Comparison of ENCODE assay signal across 11 cellular contexts in genomic region chr3:29285356-29286070, GRCh38. TPM values are rescaled to one million over a fixed set of nuclear protein-coding genes. Genes with fewer than 3 reads are reported as not detected.
DNase-seq lines count a peak whose midpoint lies in the region; ATAC-seq, FAIRE-seq and TF ChIP-seq lines count a peak whose summit lies in the region.
"Had no signal": no experiment of that assay in that cellular context is flagged by ENCODE, and none has a peak within 500 bp of the region (broad histone marks: within the 10 kb centered on the region; RNA-seq: fewer than 3 reads in every experiment).

No MANE protein-coding gene starts in this region.

- H3K27ac ChIP-seq in cardiac muscle cell (peak overlapping the region; percentile 44), lower lobe of right lung (peak overlapping the region; percentile 66), upper lobe of right lung (peak overlapping the region; percentile 56)
- H3K27ac ChIP-seq: C4-2B had no signal

- no peaks in the 10 kb centered on the region for H3K27me3 Mint-ChIP-seq in MCF 10A (ENCODE audit: insufficient read depth, unreplicated experiment)

- ATAC-seq in left ventricle myocardium superior = no peak
- no peak for ATAC-seq in lower lobe of right lung
- ATAC-seq in upper lobe of right lung = no peak
- ATAC-seq: naive thymus-derived CD8-positive, alpha-beta T cell had no signal

- FAIRE-seq in HTR-8/SVneo (lab: Jason Lieb, UNC) = no peak
- FAIRE-seq: urothelium cell line had no signal

- POLR2A ChIA-PET in MCF 10A (lab: Yijun Ruan, JAX) = interaction anchor here (0.7 to 13.9 kb wide), 5 partner anchors 47 to 475 kb away, joined by 3 to 184 read pairs (median 21); no protein-coding TSS in a partner anchor

- peak overlapping the region; percentile 79 for H3K4me3 Mint-ChIP-seq in MCF 10A (ENCODE audit: unreplicated experiment)
- H3K4me3 Mint-ChIP-seq: naive thymus-derived CD8-positive, alpha-beta T cell had no signal

- TF ChIP-seq CTCF in cardiac muscle cell (IDR thresholded peaks at IDR 0.05; ENCODE audit: low read depth, low read length) (no peak), MCF 10A (IDR thresholded peaks at IDR 0.05; ENCODE audit: unreplicated experiment) (no peak), lower lobe of right lung (IDR thresholded peaks at IDR 0.05) (no peak), upper lobe of right lung (IDR thresholded peaks at IDR 0.05) (no peak)

- H3K4me1 Mint-ChIP-seq in MCF 10A (ENCODE audit: insufficient read depth, unreplicated experiment) = peaks cover 16% of the 10 kb centered on the region

- CTCF ChIA-PET in MCF 10A (lab: Yijun Ruan, JAX) = interaction anchor here (0.5 kb wide), 2 partner anchors 411 to 475 kb away, joined by 3 to 4 read pairs; no protein-coding TSS in a partner anchor

- no peaks in the 10 kb centered on the region for H3K9me3 ChIP-seq in cardiac muscle cell (ENCODE audit: low read depth)
- H3K9me3 ChIP-seq in lower lobe of right lung = no peaks in the 10 kb centered on the region
- no peaks in the 10 kb centered on the region for H3K9me3 ChIP-seq in upper lobe of right lung

- intact Hi-C loops in left ventricle myocardium superior (cut with micrococcal nuclease) (loop anchor here (10.0 kb wide), 2 partner anchors 399 to 479 kb away; no protein-coding TSS in a partner anchor), MCF 10A (cut with micrococcal nuclease) (loop anchor here (10.0 kb wide), 2 partner anchors 729 to 1469 kb away; no protein-coding TSS in a partner anchor), lower lobe of right lung (cut with DNase I) (loop anchor here (10.0 kb wide), 1 partner anchor 49 kb away; no protein-coding TSS in a partner anchor), upper lobe of right lung (cut with DNase I) (no loop called here)

- H3K36me3 Mint-ChIP-seq in MCF 10A (ENCODE audit: insufficient read depth, unreplicated experiment) = no peaks in the 10 kb centered on the region
- H3K36me3 Mint-ChIP-seq: naive thymus-derived CD8-positive, alpha-beta T cell had no signal

- peak overlapping the region; percentile 85 for H3K27ac Mint-ChIP-seq in MCF 10A (ENCODE audit: low read depth, unreplicated experiment)
- H3K27ac Mint-ChIP-seq: naive thymus-derived CD8-positive, alpha-beta T cell had no signal

- H3K27me3 ChIP-seq in cardiac muscle cell (no peaks in the 10 kb centered on the region), lower lobe of right lung (ENCODE audit: low read depth) (no peaks in the 10 kb centered on the region), upper lobe of right lung (no peaks in the 10 kb centered on the region)

- H3K4me1 ChIP-seq in cardiac muscle cell (ENCODE audit: low read depth) (peaks cover 15% of the 10 kb centered on the region), lower lobe of right lung (peaks cover 5% of the 10 kb centered on the region), upper lobe of right lung (peaks cover 4% of the 10 kb centered on the region)

- DNase-seq in cardiac muscle cell (ENCODE audit: low read depth in 1 of 2, low spot score in 1 of 2) (peak; percentile 7 to 73), left ventricle myocardium superior (no peak), MCF 10A (ENCODE audit: unreplicated experiment) (peak; percentile 74), lower lobe of right lung (no peak), upper lobe of right lung (no peak), NCI-H748 (lab: John Stamatoyannopoulos, UW; ENCODE audit: unreplicated experiment) (no peak), HTR-8/SVneo (ENCODE audit: insufficient read length, low spot score) (no peak), CD1c-positive myeloid dendritic cell (ENCODE audit: extremely low spot score) (no peak)
- DNase-seq: naive thymus-derived CD8-positive, alpha-beta T cell had no signal

- H3K36me3 ChIP-seq in cardiac muscle cell (no peaks in the 10 kb centered on the region), lower lobe of right lung (no peaks in the 10 kb centered on the region), upper lobe of right lung (no peaks in the 10 kb centered on the region)

- H3K9me3 Mint-ChIP-seq in MCF 10A (ENCODE audit: unreplicated experiment) = no peaks in the 10 kb centered on the region
- H3K9me3 Mint-ChIP-seq: naive thymus-derived CD8-positive, alpha-beta T cell had no signal

- BruUV-seq in MCF 10A (replicated peaks; lab: Mats Ljungman, UMichigan) = no TSS peak

- H3K4me3 ChIP-seq in cardiac muscle cell (peak overlapping the region; percentile 4), lower lobe of right lung (peak overlapping the region; percentile 39), upper lobe of right lung (peak overlapping the region; percentile 38)

RNA-seq across cellular contexts. Expression of gene RBMS3, which starts 4.6 kb away (rescaled TPM):
- 17.5 and 20.8 TPM in 2 replicates for total RNA-seq in cardiac muscle cell
- polyA plus RNA-seq in cardiac muscle cell = 20.8 and 33.4 TPM in 2 replicates
- total RNA-seq in left ventricle myocardium superior = 20.7 TPM
- total RNA-seq in MCF 10A (2022) = 65.5 and 74.2 TPM in 2 replicates
- 58.5 TPM for total RNA-seq in lower lobe of right lung
- total RNA-seq in upper lobe of right lung = 85.9 TPM
- total RNA-seq: naive thymus-derived CD8-positive, alpha-beta T cell had no signal
- polyA plus RNA-seq: naive thymus-derived CD8-positive, alpha-beta T cell had no signal

Comparison
In these comparisons a context has a peak if more than half of its experiments do, and no peak if none do; other contexts are left out.
1. DNase-seq: peak in cardiac muscle cell (2 of 2) and MCF 10A (single experiment); none in left ventricle myocardium superior (single experiment), lower lobe of right lung (single experiment), upper lobe of right lung (single experiment), NCI-H748 (single experiment), HTR-8/SVneo (single experiment) and CD1c-positive myeloid dendritic cell (single experiment).
2. Peak in every context shown above with its lines, with median percentiles within 50 percentile points of each other: H3K27ac ChIP-seq and H3K4me3 ChIP-seq.